Comparison of ENCODE assay signal across 1 cellular context in the genomic region with DNA sequence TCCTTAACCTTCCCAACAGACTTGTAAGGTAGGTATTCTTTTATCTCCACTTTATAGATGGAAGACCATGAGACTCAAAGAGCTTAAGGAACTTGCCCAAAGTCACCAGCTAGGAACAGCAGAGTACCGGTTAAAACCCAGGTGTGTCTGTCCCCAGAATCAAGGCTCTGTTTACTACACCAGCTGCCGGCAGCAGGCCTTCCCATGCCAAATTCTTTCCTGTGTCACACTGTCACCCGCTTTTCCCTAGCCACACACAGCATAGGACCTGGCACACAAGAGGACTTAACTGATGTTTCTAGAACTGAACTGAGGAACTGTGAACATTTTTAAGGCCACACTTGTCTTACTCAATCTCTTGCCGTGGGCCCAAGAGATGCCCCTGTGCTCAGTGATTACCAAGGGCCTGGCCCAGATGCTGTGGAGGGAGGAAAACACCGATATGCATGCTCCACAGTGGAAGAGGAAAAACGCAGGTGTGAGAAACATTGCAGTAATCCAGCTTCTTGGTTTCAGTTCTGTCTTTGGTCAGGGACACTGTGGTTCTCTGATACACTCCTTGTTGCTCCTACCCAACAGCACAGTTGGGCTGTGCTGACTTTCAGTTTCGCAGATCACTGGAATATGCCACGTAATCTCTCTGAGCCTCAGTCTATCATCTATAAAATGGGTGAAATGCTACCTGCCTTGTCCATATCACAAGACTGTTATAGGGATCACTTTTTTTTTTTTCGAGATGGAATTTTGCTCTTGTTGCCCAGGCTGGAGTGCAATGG.
TF ChIP-seq lines count a peak whose summit lies in the region.

No MANE protein-coding gene starts in this region.

TF ChIP-seq in HepG2, 621 proteins besides CTCF, POLR2A, EP300 and RAD21:
- TF ChIP-seq, protein P1, sequence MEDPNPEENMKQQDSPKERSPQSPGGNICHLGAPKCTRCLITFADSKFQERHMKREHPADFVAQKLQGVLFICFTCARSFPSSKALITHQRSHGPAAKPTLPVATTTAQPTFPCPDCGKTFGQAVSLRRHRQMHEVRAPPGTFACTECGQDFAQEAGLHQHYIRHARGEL (CRISPR knock-in tag; IDR thresholded peaks at IDR 0.05) = no peak
- no peak for TF ChIP-seq ZNF101 (CRISPR knock-in tag; IDR thresholded peaks at IDR 0.05; ENCODE audit: borderline replicate concordance, low read depth)
TF ChIP-seq in HepG2: peak in this region for 0.
